Comparison of ENCODE assay signal across 4 cellular contexts in the genomic region with DNA sequence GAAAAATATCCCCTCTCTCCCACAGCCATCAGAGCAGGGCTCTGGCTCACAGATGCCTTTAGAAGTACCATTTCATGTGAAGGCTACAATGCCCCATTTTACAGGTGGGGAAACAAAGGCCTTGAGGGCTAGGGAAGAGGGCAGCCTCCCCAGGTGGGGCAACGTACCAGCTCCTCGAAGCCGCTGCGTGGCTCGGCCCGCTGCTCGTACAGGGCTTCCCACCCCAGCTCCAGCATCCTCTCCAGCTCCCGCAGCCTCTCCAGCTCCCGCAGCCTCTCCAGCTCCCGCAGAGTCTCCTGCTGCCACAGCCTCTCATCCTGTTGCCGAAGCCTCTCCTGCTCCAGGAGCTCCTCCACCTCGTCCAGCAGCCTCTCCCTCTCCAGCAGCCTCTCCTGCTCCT. TPM values are rescaled to one million over a fixed set of nuclear protein-coding genes. Genes with fewer than 3 reads are reported as not detected.
DNase-seq lines count a peak whose midpoint lies in the region; ATAC-seq, FAIRE-seq and TF ChIP-seq lines count a peak whose summit lies in the region.
"Not testable (repeated sequence)": the region's sequence is repeated elsewhere in the genome, so short reads cannot be mapped to it uniquely, and the experiment has no call there.

No MANE protein-coding gene starts in this region.

- not testable (repeated sequence) for H3K4me3 Mint-ChIP-seq in chondrocyte (ENCODE audit: unreplicated experiment)

- POLR2A ChIA-PET in HepG2 (lab: Yijun Ruan, JAX): not testable (repeated sequence)

- H4K20me1 ChIP-seq in HepG2 (ENCODE audit: insufficient read depth, low read length): not testable (repeated sequence)

- DNase-seq in RWPE2 (ENCODE audit: low spot score) (peak; percentile 51), chondrocyte (ENCODE audit: low spot score) (peak; percentile 49), ureter (ENCODE audit: low spot score) (peak; percentile 37)
- not testable (repeated sequence) for DNase-seq in HepG2 (ENCODE audit: low spot score)

- CTCF ChIA-PET in HepG2 (lab: Yijun Ruan, JAX; ENCODE audit: low intra/inter-chr PET ratio, low total read pairs): not testable (repeated sequence)

- WGBS in HepG2 (ENCODE audit: low lambda C conversion rate): 54% methylated on average over 11 of the region's 12 CpGs

- not testable (repeated sequence) for TF ChIP-seq CTCF in RWPE2 (IDR thresholded peaks at IDR 0.05; ENCODE audit: poor library complexity, severe bottlenecking); chondrocyte (IDR thresholded peaks at IDR 0.05); HepG2 (CRISPR knock-in tag; IDR thresholded peaks at IDR 0.05)

- not testable (repeated sequence) for BruUV-seq in HepG2 (replicated peaks; lab: Mats Ljungman, UMichigan)

- intact Hi-C loops in HepG2 (cut with micrococcal nuclease; ENCODE audit: unreplicated experiment): not testable (repeated sequence)

- H2AFZ ChIP-seq in HepG2 (ENCODE audit: low read length): not testable (repeated sequence)

- H3K4me1 ChIP-seq in RWPE2 (ENCODE audit: insufficient read depth, poor library complexity, severe bottlenecking); HepG2 (ENCODE audit: insufficient read depth, low read length): not testable (repeated sequence)

- not testable (repeated sequence) for TF ChIP-seq RAD21 in HepG2 (CRISPR knock-in tag; IDR thresholded peaks at IDR 0.05)

- H3K27ac ChIP-seq in RWPE2 (ENCODE audit: poor library complexity, severe bottlenecking); HepG2 (ENCODE audit: extremely low read length, insufficient read depth, low read length): not testable (repeated sequence)

- H3K4me3 ChIP-seq in RWPE2 (ENCODE audit: severe bottlenecking); HepG2 (replicated peaks in 1 of 3; ENCODE audit: insufficient read depth in 1 of 3, low read depth in 2 of 3, low read length in 3 of 3): not testable (repeated sequence)

- TF ChIP-seq POLR2A in HepG2 (IDR thresholded peaks at IDR 0.05; ENCODE audit: insufficient read depth in 1 of 2, low read depth in 2 of 2, low read length in 2 of 2): not testable (repeated sequence)

- not testable (repeated sequence) for H3K9me3 Mint-ChIP-seq in chondrocyte (ENCODE audit: low read depth)

- not testable (repeated sequence) for H3K27ac Mint-ChIP-seq in chondrocyte (ENCODE audit: unreplicated experiment)

- not testable (repeated sequence) for H3K4me1 Mint-ChIP-seq in chondrocyte (ENCODE audit: low read depth)

- in situ Hi-C loops in HepG2 (cut with HindIII; ENCODE audit: extremely low pct_ligation_motif_present, low pct_unique_long_range_greater_than_20kb): not testable (repeated sequence)

- H3K27me3 ChIP-seq in RWPE2 (ENCODE audit: insufficient read depth, poor library complexity, severe bottlenecking); HepG2 (ENCODE audit: control insufficient read depth in 1 of 2, insufficient read depth in 2 of 2, low read length in 2 of 2): not testable (repeated sequence)

- H3K9me3 ChIP-seq in RWPE2 (ENCODE audit: severe bottlenecking); HepG2 (ENCODE audit: low read length): not testable (repeated sequence)

- not testable (repeated sequence) for H3K79me2 ChIP-seq in HepG2 (ENCODE audit: insufficient read depth, low read length)

- H3K27me3 Mint-ChIP-seq in chondrocyte (ENCODE audit: low read depth): not testable (repeated sequence)

- not testable (repeated sequence) for TF ChIP-seq EP300 in HepG2 (IDR thresholded peaks at IDR 0.05; ENCODE audit: low read depth in 2 of 2, low read length in 2 of 2); HepG2 (CRISPR knock-in tag; IDR thresholded peaks at IDR 0.05; ENCODE audit: borderline replicate concordance)

- H3K36me3 ChIP-seq in RWPE2 (ENCODE audit: low read depth); HepG2 (replicated peaks in 1 of 2; ENCODE audit: control insufficient read depth in 1 of 2, insufficient read depth in 2 of 2, low read length in 2 of 2): not testable (repeated sequence)

- H3K4me2 ChIP-seq in HepG2 (ENCODE audit: low read depth, low read length): not testable (repeated sequence)

- ATAC-seq in RWPE2 (ENCODE audit: low read depth); HepG2: not testable (repeated sequence)

- H3K9ac ChIP-seq in HepG2 (ENCODE audit: insufficient read depth, low read depth, low read length): not testable (repeated sequence)

- FAIRE-seq in HepG2 (lab: Jason Lieb, UNC): not testable (repeated sequence)

- H3K36me3 Mint-ChIP-seq in chondrocyte (ENCODE audit: low read depth): not testable (repeated sequence)

TF ChIP-seq in HepG2, 621 proteins besides CTCF, POLR2A, EP300 and RAD21:
- TF ChIP-seq ZNF629 (CRISPR knock-in tag; conservative IDR thresholded peaks at IDR 0.05): peak; percentile 30; the same call in 1 of the 2 replicates

RNA-seq across cellular contexts. Expression of a gene that starts 4.9 kb away (rescaled TPM):
- total RNA-seq in chondrocyte: 1.2 to 2.4 TPM (median 2.0 TPM) in 3 replicates
- 0.87 and 1.5 TPM in 2 replicates for total RNA-seq in HepG2 (2016; rRNA removed; fragmentation: Illumina TruSeq; extraction: Trizol)
- 0.71 and 1.5 TPM in 2 replicates for total RNA-seq in HepG2 (2016; cell fraction: cytosol; rRNA removed; fragmentation: Illumina TruSeq; extraction: Trizol; ENCODE audit: low read depth)
- 0.77 and 1.4 TPM in 2 replicates for total RNA-seq in HepG2 (2016; cell fraction: insoluble cytoplasmic fraction; rRNA removed; fragmentation: Illumina TruSeq; extraction: Trizol)
- total RNA-seq in HepG2 (2016; cell fraction: membrane; rRNA removed; fragmentation: Illumina TruSeq; extraction: Trizol): 0.62 and 1.2 TPM in 2 replicates
- 2.7 and 4.3 TPM in 2 replicates for total RNA-seq in HepG2 (2016; cell fraction: nucleus; rRNA removed; fragmentation: Illumina TruSeq; extraction: Trizol)
- 2.2 and 2.5 TPM in 2 replicates for polyA plus RNA-seq in HepG2 (2011; rRNA removed)
- 0.54 and 0.59 TPM in 2 replicates for polyA plus RNA-seq in HepG2 (2011; cell fraction: cytosol; rRNA removed)
- 4.1 and 4.5 TPM in 2 replicates for polyA plus RNA-seq in HepG2 (2011; cell fraction: nucleus; rRNA removed)
- polyA plus RNA-seq in HepG2 (2012): 1.5 and 3.4 TPM in 2 replicates
- polyA plus RNA-seq in HepG2 (2016; cell fraction: cytosol; fragmentation: Illumina TruSeq; extraction: Trizol; ENCODE audit: low read depth): 0.10 and 0.14 TPM in 2 replicates
- 0.74 and 0.91 TPM in 2 replicates for polyA plus RNA-seq in HepG2 (2016; cell fraction: insoluble cytoplasmic fraction; fragmentation: Illumina TruSeq; extraction: Trizol; ENCODE audit: low read depth)
- 0.39 and 0.42 TPM in 2 replicates for polyA plus RNA-seq in HepG2 (2016; cell fraction: membrane; fragmentation: Illumina TruSeq; extraction: Trizol; ENCODE audit: low read depth)
- polyA plus RNA-seq in HepG2 (2016; cell fraction: nucleus; fragmentation: Illumina TruSeq; extraction: Trizol; ENCODE audit: insufficient read depth, low read depth): 11.7 and 12.5 TPM in 2 replicates
- 0.72 TPM in 1 of 2 replicates, not detected in the other for polyA minus RNA-seq in HepG2 (2011; rRNA and poly(A)+ RNA removed; ENCODE audit: low replicate concordance)
- polyA minus RNA-seq in HepG2 (2011; cell fraction: cytosol; rRNA and poly(A)+ RNA removed): 0.18 and 0.20 TPM in 2 replicates
- 2.5 and 3.7 TPM in 2 replicates for polyA minus RNA-seq in HepG2 (2011; cell fraction: nucleus; rRNA and poly(A)+ RNA removed)
- 4.3 TPM for total RNA-seq in ureter
